In genomic region chr16:50065624-50066481, GRCh38 we compare ENCODE assay signal across 8 cellular contexts.
DNase-seq lines count a peak whose midpoint lies in the region; ATAC-seq and TF ChIP-seq lines count a peak whose summit lies in the region.

Gene HEATR3, plus strand, starts transcription at chr16:50065970. Its CDS starts 162 bp downstream, at chr16:50066132.

- TF ChIP-seq POLR2A in GM19193 (IDR thresholded peaks at IDR 0.05; ENCODE audit: extremely low read depth, insufficient read depth, insufficient read length): peak; percentile 72

- DNase-seq in AML-193 (lab: John Stamatoyannopoulos, UW): peak; percentile 81 to 82
- DNase-seq in NCI-H510A (lab: John Stamatoyannopoulos, UW): peak; percentile 78
- peak; percentile 90 to 94 for DNase-seq in activated CD4-positive, alpha-beta T cell treated with anti-CD3 and anti-CD28 coated beads for 24 hours (ENCODE audit: low read depth in 2 of 2)
- peak; percentile 96 for DNase-seq in choroid plexus epithelial cell (ENCODE audit: low read depth)
- peak; percentile 94 for DNase-seq in kidney tubule cell (ENCODE audit: low spot score)
- peak; percentile 88 to 95 for DNase-seq in stimulated activated CD4-positive, alpha-beta T cell treated with anti-CD3 and anti-CD28 coated beads, Interleukin-1b, Interleukin-23, amount 100 ng/mL, for 1 hour (ENCODE audit: low read depth in 2 of 2)

- no peak for TF ChIP-seq CTCF in choroid plexus epithelial cell (conservative IDR thresholded peaks at IDR 0.05; ENCODE audit: low read depth, low read length)

- peak within 1 kb of the TSS; percentile 100 for H3K4me3 ChIP-seq in choroid plexus epithelial cell (ENCODE audit: low read depth, low read length)

- peak; percentile 86 for ATAC-seq in HG03432 (IDR thresholded peaks at IDR 0.05; ENCODE audit: unreplicated experiment)

Comparison
In these comparisons a context has a peak if more than half of its experiments do, and no peak if none do; other contexts are left out.
1. Peak in every context shown above with its lines: DNase-seq, ATAC-seq and H3K4me3 ChIP-seq.